32 cellular contexts compared by ENCODE assay signal in the genomic region with DNA sequence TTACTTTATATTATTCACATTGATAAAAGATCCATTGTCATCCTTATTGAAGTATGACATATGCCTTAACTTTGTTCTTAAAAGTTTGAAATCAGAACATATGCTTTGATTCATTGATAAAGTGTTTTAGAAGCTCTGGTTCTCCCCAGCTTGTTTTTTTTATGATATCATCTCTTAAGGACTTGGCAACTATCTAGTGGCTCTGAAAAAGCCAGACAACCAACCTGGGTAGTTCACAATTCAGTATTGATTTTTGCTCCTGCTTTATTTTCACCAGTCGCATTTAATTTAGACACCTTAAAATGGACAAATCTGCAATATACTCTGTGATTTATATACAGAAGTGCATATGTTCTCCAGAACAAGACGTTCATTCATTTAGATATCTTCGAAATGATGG.
"Had no signal": no experiment of that assay in that cellular context is flagged by ENCODE, and none has a peak within 500 bp of the region (broad histone marks: within the 10 kb centered on the region; RNA-seq: fewer than 3 reads in every experiment).

No MANE protein-coding gene starts in this region.

- ATAC-seq: activated naive CD4-positive, alpha-beta T cell treated with anti-CD3 and anti-CD28 coated beads, Interleukin-2, amount 50 U/mL, for 72 hours; activated T-cell treated with anti-CD3 and anti-CD28 coated beads, Interleukin-2, amount 50 U/mL, for 4 hours; Right ventricle myocardium inferior had no signal

- H3K27me3 Mint-ChIP-seq: activated B cell treated with CpG ODN at 0.5 μM for 24 hours; activated CD4-positive, alpha-beta memory T cell treated with anti-CD3 and anti-CD28 coated beads for 36 hours had no signal

- DNase-seq: activated B cell treated with CpG ODN at 0.5 μM for 24 hours; activated CD4-positive, alpha-beta memory T cell treated with anti-CD3 and anti-CD28 coated beads for 36 hours; activated CD4-positive, alpha-beta T cell treated with anti-CD3 and anti-CD28 coated beads for 4 hours; activated CD4-positive, alpha-beta T cell treated with anti-CD3 and anti-CD28 coated beads, Interleukin-2, amount 50 U/mL, for 1 hour; activated CD4-positive, CD25-positive, alpha-beta regulatory T cell treated with anti-CD3 and anti-CD28 coated beads, Interleukin-2, amount 50 U/mL, for 72 hours; activated CD8-positive, alpha-beta memory T cell treated with anti-CD3 and anti-CD28 coated beads, Interleukin-2, amount 50 U/mL, for 4 hours; activated gamma-delta T cell treated with Interleukin-2 at 50 U/mL for 16 hours; activated naive CD4-positive, alpha-beta T cell treated with anti-CD3 and anti-CD28 coated beads for 36 hours; activated T-cell treated with anti-CD3 and anti-CD28 coated beads for 4 hours; activated T-cell treated with anti-CD3 and anti-CD28 coated beads, Interleukin-2, amount 50 U/mL, for 4 hours; anterior cingulate cortex; brain microvascular endothelial cell; central memory CD4-positive, alpha-beta T cell; Kasumi-1; KG1; MG63; MV-4-11; NCI-H1092; NCI-H1436 treated with DMSO at 0.1 percent for 48 hours; NCI-H2029; NCI-H2171; NCI-H510A; NCI-H526; NK-92 treated with Interleukin-12 subunit alpha and Interleukin-12 subunit beta, amount 100 ng/mL, for 24 hours; PC-9; SIG-M5 had no signal

- H3K27me3 ChIP-seq: brain microvascular endothelial cell had no signal

- H3K4me2 ChIP-seq: PC-9 had no signal

- H3K4me3 ChIP-seq: MG63, PC-9 had no signal

- H3K27ac Mint-ChIP-seq: activated B cell treated with CpG ODN at 0.5 μM for 24 hours; activated CD4-positive, alpha-beta memory T cell treated with anti-CD3 and anti-CD28 coated beads for 36 hours; activated naive CD4-positive, alpha-beta T cell treated with anti-CD3 and anti-CD28 coated beads for 36 hours; activated naive CD4-positive, alpha-beta T cell treated with anti-CD3 and anti-CD28 coated beads, Interleukin-2, amount 50 U/mL, for 72 hours; activated T-helper 1 cell treated with anti-CD3 and anti-CD28 coated beads, Interleukin-12 subunit alpha, Interleukin-12 subunit beta, Interleukin-2, Interleukin-4 antibody, amounts not matched to agents 30 ng/mL and 10 ng/mL and 1 ng/mL, durations not matched to agents 14 hours and 24 hours and 36 hours had no signal

- FAIRE-seq: RCC 7860, TTC549 had no signal

- H3K4me3 Mint-ChIP-seq: activated B cell treated with CpG ODN at 0.5 μM for 24 hours; activated CD4-positive, alpha-beta memory T cell treated with anti-CD3 and anti-CD28 coated beads for 36 hours; activated naive CD4-positive, alpha-beta T cell treated with anti-CD3 and anti-CD28 coated beads for 36 hours; activated T-cell treated with anti-CD3 and anti-CD28 coated beads, Interleukin-2, amount 50 U/mL, for 4 hours; activated T-helper 1 cell treated with anti-CD3 and anti-CD28 coated beads, Interleukin-12 subunit alpha, Interleukin-12 subunit beta, Interleukin-2, Interleukin-4 antibody, amounts not matched to agents 30 ng/mL and 10 ng/mL and 1 ng/mL, durations not matched to agents 14 hours and 24 hours and 36 hours had no signal

- H3K36me3 ChIP-seq: brain microvascular endothelial cell, MG63 had no signal

- H3K4me1 Mint-ChIP-seq: activated B cell treated with CpG ODN at 0.5 μM for 24 hours had no signal

- H3K27ac ChIP-seq: brain microvascular endothelial cell, PC-9, RWPE1 had no signal

- H3K9me3 Mint-ChIP-seq: activated B cell treated with CpG ODN at 0.5 μM for 24 hours; activated naive CD4-positive, alpha-beta T cell treated with anti-CD3 and anti-CD28 coated beads for 36 hours; activated T-helper 1 cell treated with anti-CD3 and anti-CD28 coated beads, Interleukin-12 subunit alpha, Interleukin-12 subunit beta, Interleukin-2, Interleukin-4 antibody, amounts not matched to agents 30 ng/mL and 10 ng/mL and 1 ng/mL, durations not matched to agents 14 hours and 24 hours and 36 hours had no signal

- H3K9me3 ChIP-seq: MG63 had no signal

- H2AFZ ChIP-seq: PC-9 had no signal

- H3K36me3 Mint-ChIP-seq: activated CD4-positive, alpha-beta memory T cell treated with anti-CD3 and anti-CD28 coated beads for 36 hours; activated naive CD4-positive, alpha-beta T cell treated with anti-CD3 and anti-CD28 coated beads, Interleukin-2, amount 50 U/mL, for 72 hours had no signal
